In genomic region chr14:35387209-35387608, GRCh38 we compare ENCODE assay signal across 1 cellular context.
TF ChIP-seq lines count a peak whose summit lies in the region.

No MANE protein-coding gene starts in this region.

TF ChIP-seq in K562, 482 proteins besides CTCF, POLR2A, EP300 and RAD21 (continued from another document):
- TF ChIP-seq NFRKB (IDR thresholded peaks at IDR 0.05; ENCODE audit: low read depth) (0 out of 2 replicates have a peak, but pooled peaks have one; percentile 60), ZNF592 (IDR thresholded peaks at IDR 0.05) (peak; percentile 16; the same call in 1 of the 2 replicates), EP400 (IDR thresholded peaks at IDR 0.05) (0 out of 2 replicates have a peak, but pooled peaks have one; percentile 0), GATAD2A (IDR thresholded peaks at IDR 0.05) (no peak), ZNF175 (CRISPR knock-in tag; IDR thresholded peaks at IDR 0.05; ENCODE audit: low read depth) (peak; percentile 27; the same call in 1 of the 2 replicates)
- TF ChIP-seq, protein P1, sequence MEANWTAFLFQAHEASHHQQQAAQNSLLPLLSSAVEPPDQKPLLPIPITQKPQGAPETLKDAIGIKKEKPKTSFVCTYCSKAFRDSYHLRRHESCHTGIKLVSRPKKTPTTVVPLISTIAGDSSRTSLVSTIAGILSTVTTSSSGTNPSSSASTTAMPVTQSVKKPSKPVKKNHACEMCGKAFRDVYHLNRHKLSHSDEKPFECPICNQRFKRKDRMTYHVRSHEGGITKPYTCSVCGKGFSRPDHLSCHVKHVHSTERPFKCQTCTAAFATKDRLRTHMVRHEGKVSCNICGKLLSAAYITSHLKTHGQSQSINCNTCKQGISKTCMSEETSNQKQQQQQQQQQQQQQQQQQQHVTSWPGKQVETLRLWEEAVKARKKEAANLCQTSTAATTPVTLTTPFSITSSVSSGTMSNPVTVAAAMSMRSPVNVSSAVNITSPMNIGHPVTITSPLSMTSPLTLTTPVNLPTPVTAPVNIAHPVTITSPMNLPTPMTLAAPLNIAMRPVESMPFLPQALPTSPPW (CRISPR knock-in tag; IDR thresholded peaks at IDR 0.05) = 0 out of 2 replicates have a peak, but pooled peaks have one; percentile 10
TF ChIP-seq in K562: peak in this region for 6.
